9 cellular contexts compared by ENCODE assay signal in genomic region chr5:56669534-56670483, GRCh38.
DNase-seq lines count a peak whose midpoint lies in the region; ATAC-seq, FAIRE-seq and TF ChIP-seq lines count a peak whose summit lies in the region.
"Had no signal": no experiment of that assay in that cellular context is flagged by ENCODE, and none has a peak within 500 bp of the region (broad histone marks: within the 10 kb centered on the region; RNA-seq: fewer than 3 reads in every experiment).

No MANE protein-coding gene starts in this region.

- no peaks in the 10 kb centered on the region for H3K36me3 ChIP-seq in kidney (ENCODE audit: control insufficient read depth in 1 of 2, insufficient read depth in 2 of 2, low read length in 2 of 2)

- in situ Hi-C loops in ACHN (cut with HindIII; ENCODE audit: low pct_ligation_motif_present, low pct_unique_long_range_greater_than_20kb, low sequenced_read_pairs) = no loop called here

- H3K9ac ChIP-seq in kidney (ENCODE audit: low read length in 2 of 2) = no peak overlapping the region

- H3K4me3 ChIP-seq in kidney (ENCODE audit: low read length in 2 of 2) = no peak overlapping the region

- no peak for FAIRE-seq in kidney (lab: Jason Lieb, UNC)

- H3K9me3 ChIP-seq in kidney (ENCODE audit: control insufficient read depth in 1 of 2, low read length in 2 of 2) = no peaks in the 10 kb centered on the region

- DNase-seq in AG08395 (ENCODE audit: low spot score) (peak; percentile 53), NCI-H774 (lab: John Stamatoyannopoulos, UW) (peak; percentile 69), kidney (peak; percentile 71), ACHN (no peak)
- peak; percentile 42 to 57 for DNase-seq in activated naive CD4-positive, alpha-beta T cell treated with anti-CD3 and anti-CD28 coated beads, Interleukin-2, amount 50 U/mL, for 72 hours (ENCODE audit: low spot score in 2 of 2)
- peak; percentile 14 to 40 for DNase-seq in stimulated activated CD8-positive, alpha-beta memory T cell treated with anti-CD3 and anti-CD28 coated beads, Interleukin-7, amount 100 ng/mL, for 48 hours (ENCODE audit: extremely low read depth in 1 of 2, low read depth in 1 of 2)
- DNase-seq: DND-41 had no signal

- peaks cover 0 to 8% of the 10 kb centered on the region in 2 donors for H3K36me3 Mint-ChIP-seq in activated naive CD4-positive, alpha-beta T cell treated with anti-CD3 and anti-CD28 coated beads, Interleukin-2, amount 50 U/mL, for 72 hours

- peaks cover 0 to 3% of the 10 kb centered on the region in 2 donors for H3K4me1 ChIP-seq in kidney (ENCODE audit: control insufficient read depth in 1 of 2, insufficient read depth in 1 of 2, low read depth in 1 of 2, low read length in 2 of 2)

- peak; percentile 99 for ATAC-seq in GM18873 (IDR thresholded peaks at IDR 0.05; ENCODE audit: low FRiP score, unreplicated experiment)
- peak; percentile 99 for ATAC-seq in HG03095 (IDR thresholded peaks at IDR 0.05; ENCODE audit: unreplicated experiment)
- ATAC-seq in activated naive CD4-positive, alpha-beta T cell treated with anti-CD3 and anti-CD28 coated beads, Interleukin-2, amount 50 U/mL, for 72 hours = peak; percentile 96

- H3K27ac Mint-ChIP-seq in activated naive CD4-positive, alpha-beta T cell treated with anti-CD3 and anti-CD28 coated beads, Interleukin-2, amount 50 U/mL, for 72 hours = peak overlapping the region; percentile 44 to 55

- H3K9me3 Mint-ChIP-seq in activated naive CD4-positive, alpha-beta T cell treated with anti-CD3 and anti-CD28 coated beads, Interleukin-2, amount 50 U/mL, for 72 hours = peaks cover 3 to 9% of the 10 kb centered on the region in 2 donors

- TF ChIP-seq CTCF in kidney (IDR thresholded peaks at IDR 0.05; ENCODE audit: borderline replicate concordance, extremely low read depth, insufficient read depth) = no peak

- H3K27ac ChIP-seq in kidney (ENCODE audit: low read depth in 2 of 2, low read length in 2 of 2) = no peak overlapping the region

- intact Hi-C loops in kidney (cut with DNase I) = no loop called here
